8 cellular contexts compared by ENCODE assay signal in the genomic region with DNA sequence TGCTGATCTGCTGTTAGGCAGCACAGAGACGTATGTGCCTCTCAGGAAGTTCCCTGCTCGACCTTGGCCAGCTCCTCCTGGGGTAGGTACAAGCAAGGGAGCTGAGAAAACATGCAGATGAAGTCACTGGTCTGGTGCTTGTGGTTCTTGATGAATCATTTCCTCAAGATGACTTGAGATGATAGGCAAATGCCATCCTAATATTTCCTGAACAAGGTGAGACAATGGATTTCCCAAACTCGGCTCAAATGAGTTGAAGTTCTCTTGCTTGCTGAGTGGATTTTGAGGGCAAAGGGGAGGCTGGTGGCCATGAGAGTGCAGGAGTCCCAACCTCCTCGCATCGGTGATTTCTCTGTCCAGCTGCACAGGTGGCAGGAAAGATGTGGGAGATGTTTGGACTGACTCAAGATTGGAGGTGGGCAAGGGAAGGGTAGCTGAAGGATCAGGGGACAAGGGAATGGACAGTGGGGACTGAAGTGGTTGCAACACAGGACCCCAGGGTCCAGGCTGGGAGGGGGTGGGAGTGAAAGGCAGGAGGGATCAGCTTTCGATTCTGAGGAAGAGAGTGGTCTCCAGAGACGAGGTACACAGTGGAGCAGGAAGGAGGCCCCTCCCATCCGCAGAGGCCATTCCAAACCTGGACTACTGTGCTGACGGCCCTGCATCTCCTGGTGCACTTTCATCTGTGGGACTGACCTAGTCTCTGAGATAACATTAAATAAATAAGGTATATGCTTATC.
DNase-seq lines count a peak whose midpoint lies in the region; ATAC-seq, FAIRE-seq and TF ChIP-seq lines count a peak whose summit lies in the region.

No MANE protein-coding gene starts in this region.

- CTCF ChIA-PET in HepG2 (lab: Yijun Ruan, JAX; ENCODE audit: low intra/inter-chr PET ratio, low total read pairs), result no interaction called here

- H3K4me3 ChIP-seq in HepG2 (replicated peaks in 1 of 3; ENCODE audit: insufficient read depth in 1 of 3, low read depth in 2 of 3, low read length in 3 of 3), result no peak overlapping the region

- BruUV-seq in HepG2 (replicated peaks; lab: Mats Ljungman, UMichigan), result no TSS peak

- POLR2A ChIA-PET in HepG2 (lab: Yijun Ruan, JAX), result interaction anchor here (1.4 kb wide), 1 partner anchor 70 kb away, joined by 3 read pairs; no protein-coding TSS in a partner anchor

- H3K79me2 ChIP-seq in HepG2 (ENCODE audit: insufficient read depth, low read length), result no peaks in the 10 kb centered on the region

- no peaks in the 10 kb centered on the region for H3K9me3 Mint-ChIP-seq in osteocyte (ENCODE audit: unreplicated experiment)

- FAIRE-seq in HepG2 (lab: Jason Lieb, UNC), result no peak

- in situ Hi-C loops in HepG2 (cut with HindIII; ENCODE audit: extremely low pct_ligation_motif_present, low pct_unique_long_range_greater_than_20kb), result no loop called here

- H3K27ac Mint-ChIP-seq in osteocyte (ENCODE audit: unreplicated experiment), result peak overlapping the region; percentile 75

- DNase-seq in H4 (ENCODE audit: low spot score) (peak; percentile 57), T-helper 22 cell (ENCODE audit: low read depth) (peak; percentile 35), dermis blood vessel endothelial cell (peak; percentile 97), osteocyte (ENCODE audit: extremely low spot score, unreplicated experiment) (peak; percentile 68), NCI-H2196 (lab: John Stamatoyannopoulos, UW; ENCODE audit: unreplicated experiment) (no peak), HepG2 (ENCODE audit: low spot score) (no peak)

- peaks cover 52% of the 10 kb centered on the region for H3K36me3 Mint-ChIP-seq in osteocyte (ENCODE audit: unreplicated experiment)

- peaks cover 7% of the 10 kb centered on the region for H3K4me1 ChIP-seq in HepG2 (ENCODE audit: insufficient read depth, low read length)

- no peak overlapping the region for H2AFZ ChIP-seq in HepG2 (ENCODE audit: low read length)

- no peak overlapping the region for H3K4me3 Mint-ChIP-seq in osteocyte (ENCODE audit: unreplicated experiment)

- no peak for TF ChIP-seq RAD21 in HepG2 (CRISPR knock-in tag; IDR thresholded peaks at IDR 0.05)

- TF ChIP-seq CTCF in osteocyte (IDR thresholded peaks at IDR 0.05), result no peak
- no peak for TF ChIP-seq CTCF in HepG2 (CRISPR knock-in tag; IDR thresholded peaks at IDR 0.05)

- no peaks in the 10 kb centered on the region for H4K20me1 ChIP-seq in HepG2 (ENCODE audit: insufficient read depth, low read length)

- ATAC-seq in GM21360 (IDR thresholded peaks at IDR 0.05; ENCODE audit: unreplicated experiment) (no peak), HepG2 (no peak; the same call in 2 of the 3 replicates), HG03457 (IDR thresholded peaks at IDR 0.05; ENCODE audit: unreplicated experiment) (no peak)

- peaks cover 36% of the 10 kb centered on the region for H3K4me1 Mint-ChIP-seq in osteocyte (ENCODE audit: unreplicated experiment)

- TF ChIP-seq EP300 in HepG2 (IDR thresholded peaks at IDR 0.05; ENCODE audit: low read depth in 2 of 2, low read length in 2 of 2), result no peak
- TF ChIP-seq EP300 in HepG2 (CRISPR knock-in tag; IDR thresholded peaks at IDR 0.05; ENCODE audit: borderline replicate concordance), result no peak

- peaks cover 2 to 33% of the 10 kb centered on the region in 2 experiments for H3K36me3 ChIP-seq in HepG2 (replicated peaks in 1 of 2; ENCODE audit: control insufficient read depth in 1 of 2, insufficient read depth in 2 of 2, low read length in 2 of 2)

- no peaks in the 10 kb centered on the region for H3K27me3 Mint-ChIP-seq in osteocyte (ENCODE audit: unreplicated experiment)

- no peak overlapping the region for H3K4me2 ChIP-seq in HepG2 (ENCODE audit: low read depth, low read length)

- intact Hi-C loops in HepG2 (cut with micrococcal nuclease; ENCODE audit: unreplicated experiment), result no loop called here

- WGBS in HepG2 (ENCODE audit: low lambda C conversion rate), result 86% methylated on average over 9 of the region's 9 CpGs

- no peaks in the 10 kb centered on the region for H3K27me3 ChIP-seq in HepG2 (ENCODE audit: control insufficient read depth in 1 of 2, insufficient read depth in 2 of 2, low read length in 2 of 2)

- TF ChIP-seq POLR2A in HepG2 (IDR thresholded peaks at IDR 0.05; ENCODE audit: insufficient read depth in 1 of 2, low read depth in 2 of 2, low read length in 2 of 2), result no peak

- no peak overlapping the region for H3K9ac ChIP-seq in HepG2 (ENCODE audit: insufficient read depth, low read depth, low read length)

- no peaks in the 10 kb centered on the region for H3K9me3 ChIP-seq in HepG2 (ENCODE audit: low read length)

- H3K27ac ChIP-seq in HepG2 (ENCODE audit: extremely low read length, insufficient read depth, low read length), result no peak overlapping the region

TF ChIP-seq in HepG2, 621 proteins besides CTCF, POLR2A, EP300 and RAD21:
- TF ChIP-seq XBP1 (CRISPR knock-in tag; IDR thresholded peaks at IDR 0.05), result no peak
- no peak for TF ChIP-seq ZNF354B (CRISPR knock-in tag; IDR thresholded peaks at IDR 0.05)
- TF ChIP-seq PCBP2 (optimal IDR thresholded peaks at IDR 0.05; ENCODE audit: low read depth, low read length, poor library complexity, severe bottlenecking), result no peak
- TF ChIP-seq ZNF232 (CRISPR knock-in tag; IDR thresholded peaks at IDR 0.05; ENCODE audit: borderline replicate concordance), result no peak
- TF ChIP-seq EED (CRISPR knock-in tag; IDR thresholded peaks at IDR 0.05), result no peak
- TF ChIP-seq ZSCAN9 (CRISPR knock-in tag; IDR thresholded peaks at IDR 0.05; ENCODE audit: borderline replicate concordance), result no peak
- TF ChIP-seq, protein P1, sequence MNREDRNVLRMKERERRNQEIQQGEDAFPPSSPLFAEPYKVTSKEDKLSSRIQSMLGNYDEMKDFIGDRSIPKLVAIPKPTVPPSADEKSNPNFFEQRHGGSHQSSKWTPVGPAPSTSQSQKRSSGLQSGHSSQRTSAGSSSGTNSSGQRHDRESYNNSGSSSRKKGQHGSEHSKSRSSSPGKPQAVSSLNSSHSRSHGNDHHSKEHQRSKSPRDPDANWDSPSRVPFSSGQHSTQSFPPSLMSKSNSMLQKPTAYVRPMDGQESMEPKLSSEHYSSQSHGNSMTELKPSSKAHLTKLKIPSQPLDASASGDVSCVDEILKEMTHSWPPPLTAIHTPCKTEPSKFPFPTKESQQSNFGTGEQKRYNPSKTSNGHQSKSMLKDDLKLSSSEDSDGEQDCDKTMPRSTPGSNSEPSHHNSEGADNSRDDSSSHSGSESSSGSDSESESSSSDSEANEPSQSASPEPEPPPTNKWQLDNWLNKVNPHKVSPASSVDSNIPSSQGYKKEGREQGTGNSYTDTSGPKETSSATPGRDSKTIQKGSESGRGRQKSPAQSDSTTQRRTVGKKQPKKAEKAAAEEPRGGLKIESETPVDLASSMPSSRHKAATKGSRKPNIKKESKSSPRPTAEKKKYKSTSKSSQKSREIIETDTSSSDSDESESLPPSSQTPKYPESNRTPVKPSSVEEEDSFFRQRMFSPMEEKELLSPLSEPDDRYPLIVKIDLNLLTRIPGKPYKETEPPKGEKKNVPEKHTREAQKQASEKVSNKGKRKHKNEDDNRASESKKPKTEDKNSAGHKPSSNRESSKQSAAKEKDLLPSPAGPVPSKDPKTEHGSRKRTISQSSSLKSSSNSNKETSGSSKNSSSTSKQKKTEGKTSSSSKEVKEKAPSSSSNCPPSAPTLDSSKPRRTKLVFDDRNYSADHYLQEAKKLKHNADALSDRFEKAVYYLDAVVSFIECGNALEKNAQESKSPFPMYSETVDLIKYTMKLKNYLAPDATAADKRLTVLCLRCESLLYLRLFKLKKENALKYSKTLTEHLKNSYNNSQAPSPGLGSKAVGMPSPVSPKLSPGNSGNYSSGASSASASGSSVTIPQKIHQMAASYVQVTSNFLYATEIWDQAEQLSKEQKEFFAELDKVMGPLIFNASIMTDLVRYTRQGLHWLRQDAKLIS (CRISPR knock-in tag; IDR thresholded peaks at IDR 0.05), result no peak
- TF ChIP-seq ZNF775 (CRISPR knock-in tag; IDR thresholded peaks at IDR 0.05; ENCODE audit: borderline replicate concordance), result no peak
- TF ChIP-seq HCFC1 (IDR thresholded peaks at IDR 0.05; ENCODE audit: low read depth, low read length), result no peak

Comparison
In these comparisons a context has a peak if more than half of its experiments do, and no peak if none do; other contexts are left out.
1. DNase-seq: peak in H4 (single experiment), T-helper 22 cell (single experiment), dermis blood vessel endothelial cell (single experiment) and osteocyte (single experiment); none in NCI-H2196 (single experiment) and HepG2 (single experiment).